Comparison of ENCODE assay signal across 8 cellular contexts in the genomic region with DNA sequence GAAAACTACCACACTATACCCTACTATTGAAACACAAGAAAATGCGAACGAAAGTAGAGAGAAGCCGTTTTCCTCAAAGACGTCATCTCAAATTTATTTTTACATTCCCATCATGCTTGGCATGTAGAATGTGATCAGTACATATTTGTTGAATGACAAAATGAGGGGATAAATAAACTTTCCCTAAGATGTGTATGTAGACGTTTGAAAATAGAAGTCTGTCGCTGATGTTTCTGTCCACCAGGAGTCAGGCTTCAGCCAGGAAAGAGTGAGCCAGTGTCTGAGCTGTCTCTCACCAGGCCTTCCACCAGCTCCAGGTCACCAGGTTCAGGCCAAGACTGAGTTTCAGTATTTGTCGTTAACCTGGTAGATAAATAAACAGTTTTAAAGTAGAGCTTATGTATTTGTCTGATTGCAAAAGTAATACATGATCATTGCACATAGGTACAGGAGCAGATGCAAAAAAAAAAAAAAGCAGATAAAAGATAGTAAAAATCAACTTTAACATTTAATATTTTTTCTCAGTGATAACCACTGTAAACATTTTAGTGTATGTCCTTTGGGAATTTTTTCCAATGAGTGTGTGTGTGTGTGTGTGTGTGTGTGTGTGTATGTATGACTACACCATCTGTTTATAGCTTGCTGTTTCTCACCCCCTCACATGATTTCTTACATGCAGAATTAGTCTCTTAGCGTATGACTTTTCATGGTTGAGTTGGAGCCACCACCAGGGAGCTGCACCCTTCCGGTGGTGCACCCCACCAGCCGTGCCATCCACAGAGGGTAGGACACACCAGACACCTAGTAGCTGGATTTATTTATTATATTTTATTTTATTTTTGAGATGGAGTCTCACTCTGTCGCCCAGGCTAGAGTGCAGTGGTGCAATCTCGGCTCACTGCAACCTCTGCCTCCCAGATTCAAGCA. TPM values are rescaled to one million over a fixed set of nuclear protein-coding genes. Genes with fewer than 3 reads are reported as not detected.
DNase-seq lines count a peak whose midpoint lies in the region; ATAC-seq and TF ChIP-seq lines count a peak whose summit lies in the region.

No MANE protein-coding gene starts in this region.

- peak; percentile 70 for ATAC-seq in HG03432 (IDR thresholded peaks at IDR 0.05; ENCODE audit: unreplicated experiment)
- ATAC-seq in foreskin keratinocyte: peak; percentile 57
- peak; percentile 87 for ATAC-seq in upper lobe of right lung

- no peaks in the 10 kb centered on the region for H3K27me3 Mint-ChIP-seq in neural crest cell (ENCODE audit: low read depth)

- peaks cover 5% of the 10 kb centered on the region; the same call in 1 of the 2 replicates for H3K36me3 ChIP-seq in OCI-LY1 (ENCODE audit: insufficient read depth, low read length)
- H3K36me3 ChIP-seq in upper lobe of right lung: peaks cover 9% of the 10 kb centered on the region

- H3K27me3 ChIP-seq in OCI-LY1 (ENCODE audit: insufficient read depth, low read length) (no peaks in the 10 kb centered on the region), foreskin keratinocyte (no peaks in the 10 kb centered on the region), upper lobe of right lung (no peaks in the 10 kb centered on the region)

- H3K27ac ChIP-seq in OCI-LY1 (ENCODE audit: low read depth, low read length, poor library complexity, severe bottlenecking): no peak overlapping the region
- H3K27ac ChIP-seq in foreskin keratinocyte: peak overlapping the region; percentile 97
- H3K27ac ChIP-seq in upper lobe of right lung: peak overlapping the region; percentile 71

- no peak overlapping the region for H3K4me3 Mint-ChIP-seq in neural crest cell

- H4K20me1 ChIP-seq in OCI-LY1 (ENCODE audit: insufficient read depth, low read length): no peaks in the 10 kb centered on the region

- H3K4me1 ChIP-seq in OCI-LY1 (ENCODE audit: insufficient read depth, low read length, severe bottlenecking) (peaks cover 5% of the 10 kb centered on the region), foreskin keratinocyte (peaks cover 21% of the 10 kb centered on the region), upper lobe of right lung (peaks cover 25% of the 10 kb centered on the region)

- peaks cover 9% of the 10 kb centered on the region for H3K36me3 Mint-ChIP-seq in neural crest cell (ENCODE audit: low read depth)

- H3K79me2 ChIP-seq in OCI-LY1 (ENCODE audit: insufficient read depth, low read length): no peaks in the 10 kb centered on the region

- H3K4me3 ChIP-seq in OCI-LY1 (ENCODE audit: low read depth, low read length, poor library complexity, severe bottlenecking) (no peak overlapping the region), upper lobe of right lung (no peak overlapping the region)

- no peak overlapping the region for H3K9ac ChIP-seq in OCI-LY1 (ENCODE audit: low read length)

- H3K9me3 Mint-ChIP-seq in neural crest cell: no peaks in the 10 kb centered on the region

- intact Hi-C loops in upper lobe of right lung (cut with DNase I): loop anchor here (10.0 kb wide), 1 partner anchor 143 kb away; no protein-coding TSS in a partner anchor

- no peaks in the 10 kb centered on the region for H3K9me2 ChIP-seq in OCI-LY1 (ENCODE audit: low read depth, low read length)

- H3K9me3 ChIP-seq in OCI-LY1 (ENCODE audit: low read length) (no peaks in the 10 kb centered on the region), upper lobe of right lung (no peaks in the 10 kb centered on the region)

- H3K27ac Mint-ChIP-seq in neural crest cell (ENCODE audit: unreplicated experiment): no peak overlapping the region

- no peak overlapping the region for H3K4me2 ChIP-seq in OCI-LY1 (ENCODE audit: low read length)

- peak; percentile 47 for DNase-seq in NK-92 treated with Interleukin-12 subunit alpha and Interleukin-12 subunit beta, amount 100 ng/mL, for 24 hours (lab: John Stamatoyannopoulos, UW)
- no peak for DNase-seq in NK-92 (lab: John Stamatoyannopoulos, UW; ENCODE audit: unreplicated experiment)
- DNase-seq in activated effector memory CD4-positive, alpha-beta T cell treated with anti-CD3 and anti-CD28 coated beads, Interleukin-2, amount 50 U/mL, for 16 hours: peak; percentile 79
- DNase-seq in foreskin keratinocyte: peak; percentile 47 to 83
- peak; percentile 51 for DNase-seq in neural crest cell (ENCODE audit: low read depth, low spot score)
- DNase-seq in upper lobe of right lung: no peak

- TF ChIP-seq CTCF in OCI-LY1 (IDR thresholded peaks at IDR 0.05; ENCODE audit: low read length): peak; percentile 85
- TF ChIP-seq CTCF in foreskin keratinocyte (conservative IDR thresholded peaks at IDR 0.05): peak; percentile 97
- peak; percentile 84 for TF ChIP-seq CTCF in neural crest cell (conservative IDR thresholded peaks at IDR 0.05)
- peak; percentile 79 for TF ChIP-seq CTCF in upper lobe of right lung (IDR thresholded peaks at IDR 0.05)

- H2AFZ ChIP-seq in OCI-LY1 (ENCODE audit: low read length): no peak overlapping the region

- no peaks in the 10 kb centered on the region for H3F3A ChIP-seq in OCI-LY1 (ENCODE audit: insufficient read depth, low read length)

- peaks cover 8% of the 10 kb centered on the region for H3K4me1 Mint-ChIP-seq in neural crest cell

RNA-seq across cellular contexts. Expression of a gene that starts 26.2 kb away (rescaled TPM):
- total RNA-seq in foreskin keratinocyte: 56.7 and 63.0 TPM in 2 replicates
- 48.0 and 54.4 TPM in 2 replicates for polyA plus RNA-seq in foreskin keratinocyte
- 44.5 and 46.2 TPM in 2 replicates for total RNA-seq in neural crest cell
- 42.9 TPM for total RNA-seq in upper lobe of right lung

RNA-seq across cellular contexts. Expression of a gene that starts 40.7 kb away (rescaled TPM):
- 0.24 and 0.28 TPM in 2 replicates for total RNA-seq in foreskin keratinocyte
- 0.08 and 0.09 TPM in 2 replicates for polyA plus RNA-seq in foreskin keratinocyte
- total RNA-seq in neural crest cell: 0.80 and 0.96 TPM in 2 replicates
- 0.84 TPM for total RNA-seq in upper lobe of right lung

RNA-seq across cellular contexts. Expression of a gene that starts 50.3 kb away (rescaled TPM):
- 34.2 TPM in 2 replicates for total RNA-seq in foreskin keratinocyte
- 36.5 and 40.3 TPM in 2 replicates for polyA plus RNA-seq in foreskin keratinocyte
- total RNA-seq in neural crest cell: 7.2 and 8.2 TPM in 2 replicates
- total RNA-seq in upper lobe of right lung: 101 TPM

Comparison
In these comparisons a context has a peak if more than half of its experiments do, and no peak if none do; other contexts are left out.
1. DNase-seq: peak in NK-92 treated with Interleukin-12 subunit alpha and Interleukin-12 subunit beta, amount 100 ng/mL, for 24 hours (single experiment), activated effector memory CD4-positive, alpha-beta T cell treated with anti-CD3 and anti-CD28 coated beads, Interleukin-2, amount 50 U/mL, for 16 hours (single experiment), foreskin keratinocyte (2 of 2) and neural crest cell (single experiment); none in NK-92 (single experiment) and upper lobe of right lung (single experiment).
2. Peak in every context shown above with its lines, with median percentiles within 50 percentile points of each other: ATAC-seq and CTCF ChIP-seq.